ENCODE assay signal across 27 cellular contexts in genomic region chr7:113487925-113488731, GRCh38.
"Had no signal": no experiment of that assay in that cellular context is flagged by ENCODE, and none has a peak within 500 bp of the region (broad histone marks: within the 10 kb centered on the region; RNA-seq: fewer than 3 reads in every experiment).

No MANE protein-coding gene starts in this region.

- H3K4me3 Mint-ChIP-seq: activated CD4-positive, alpha-beta T cell treated with anti-CD3 and anti-CD28 coated beads for 36 hours; activated CD4-positive, alpha-beta T cell treated with anti-CD3 and anti-CD28 coated beads, Interleukin-2, amount 10 ng/mL, durations not matched to agents 7 days and 5 days; activated CD8-positive, alpha-beta T cell treated with anti-CD3 and anti-CD28 coated beads, Interleukin-2, amount 10 ng/mL, durations not matched to agents 7 days and 5 days; activated naive CD4-positive, alpha-beta T cell treated with anti-CD3 and anti-CD28 coated beads, Interleukin-2, amount 10 ng/mL, durations not matched to agents 7 days and 5 days; activated naive CD8-positive, alpha-beta T cell; activated naive CD8-positive, alpha-beta T cell treated with anti-CD3 and anti-CD28 coated beads, Interleukin-2, amount 50 U/mL, for 24 hours; activated T-cell treated with anti-CD3 and anti-CD28 coated beads, Interleukin-2, amount 50 U/mL, for 24 hours; brain had no signal

- H3K4me2 ChIP-seq: KMS-11 had no signal

- H3K36me3 ChIP-seq: SJSA1, WERI-Rb-1 had no signal

- H3K9ac ChIP-seq: KMS-11 had no signal

- H3K27ac Mint-ChIP-seq: activated CD4-positive, alpha-beta T cell treated with anti-CD3 and anti-CD28 coated beads for 36 hours; activated CD4-positive, alpha-beta T cell treated with anti-CD3 and anti-CD28 coated beads, Interleukin-2, amount 10 ng/mL, durations not matched to agents 7 days and 5 days; activated CD8-positive, alpha-beta T cell treated with anti-CD3 and anti-CD28 coated beads, Interleukin-2, amount 10 ng/mL, durations not matched to agents 7 days and 5 days; activated naive CD4-positive, alpha-beta T cell treated with anti-CD3 and anti-CD28 coated beads, Interleukin-2, amount 10 ng/mL, durations not matched to agents 7 days and 5 days; activated naive CD8-positive, alpha-beta T cell; activated naive CD8-positive, alpha-beta T cell treated with anti-CD3 and anti-CD28 coated beads, Interleukin-2, amount 50 U/mL, for 24 hours; activated T-cell treated with anti-CD3 and anti-CD28 coated beads, Interleukin-2, amount 50 U/mL, for 24 hours; activated T-helper 2 cell treated with anti-CD3 and anti-CD28 coated beads, Interferon-gamma antibody, Interleukin-2, Interleukin-4, amounts not matched to agents 10 μg/mL and 5 μg/mL and 100 μg/mL, durations not matched to agents 14 hours and 24 hours and 36 hours; brain had no signal

- H3K27ac ChIP-seq: KMS-11, SJSA1, WERI-Rb-1 had no signal

- DNase-seq: activated CD4-positive, alpha-beta T cell treated with anti-CD3 and anti-CD28 coated beads for 36 hours; activated CD4-positive, alpha-beta T cell treated with anti-CD3 and anti-CD28 coated beads, Interleukin-2, amount 10 ng/mL, durations not matched to agents 7 days and 5 days; activated CD4-positive, alpha-beta T cell treated with anti-CD3 and anti-CD28 coated beads, Interleukin-2, amount 50 U/mL, for 48 hours; activated CD8-positive, alpha-beta T cell treated with anti-CD3 and anti-CD28 coated beads, Interleukin-2, amount 10 ng/mL, durations not matched to agents 7 days and 5 days; activated naive CD4-positive, alpha-beta T cell treated with anti-CD3 and anti-CD28 coated beads, Interleukin-2, amount 10 ng/mL, durations not matched to agents 7 days and 5 days; activated naive CD8-positive, alpha-beta T cell treated with anti-CD3 and anti-CD28 coated beads, Interleukin-2, amount 50 U/mL, for 24 hours; activated T-cell treated with anti-CD3 and anti-CD28 coated beads, Interleukin-2, amount 50 U/mL, for 24 hours; anterior cingulate cortex; caudate nucleus; MM.1S; MV-4-11; NCI-H1092; NCI-H1436 treated with DMSO at 0.1 percent for 48 hours; NCI-H1694 treated with DMSO at 0.1 percent for 48 hours; NCI-H2029; NCI-H345; NCI-H524 treated with DMSO at 0.1 percent for 48 hours; SHP77 treated with DMSO at 0.1 percent for 48 hours; T1000; WERI-Rb-1 had no signal

- FAIRE-seq: bronchial epithelial cell had no signal

- H3K4me3 ChIP-seq: SJSA1 had no signal

- H3K27me3 Mint-ChIP-seq: activated CD4-positive, alpha-beta T cell treated with anti-CD3 and anti-CD28 coated beads for 36 hours; activated CD4-positive, alpha-beta T cell treated with anti-CD3 and anti-CD28 coated beads, Interleukin-2, amount 10 ng/mL, durations not matched to agents 7 days and 5 days; activated naive CD4-positive, alpha-beta T cell treated with anti-CD3 and anti-CD28 coated beads, Interleukin-2, amount 10 ng/mL, durations not matched to agents 7 days and 5 days; activated naive CD8-positive, alpha-beta T cell; activated naive CD8-positive, alpha-beta T cell treated with anti-CD3 and anti-CD28 coated beads, Interleukin-2, amount 50 U/mL, for 24 hours; activated T-cell treated with anti-CD3 and anti-CD28 coated beads, Interleukin-2, amount 50 U/mL, for 24 hours; brain had no signal

- H3K9me3 Mint-ChIP-seq: activated naive CD4-positive, alpha-beta T cell treated with anti-CD3 and anti-CD28 coated beads, Interleukin-2, amount 10 ng/mL, durations not matched to agents 7 days and 5 days; activated naive CD8-positive, alpha-beta T cell treated with anti-CD3 and anti-CD28 coated beads, Interleukin-2, amount 50 U/mL, for 24 hours had no signal

- H3K4me1 ChIP-seq: SJSA1 had no signal

- H3K4me1 Mint-ChIP-seq: activated CD4-positive, alpha-beta T cell treated with anti-CD3 and anti-CD28 coated beads for 36 hours; activated CD4-positive, alpha-beta T cell treated with anti-CD3 and anti-CD28 coated beads, Interleukin-2, amount 10 ng/mL, durations not matched to agents 7 days and 5 days; activated naive CD4-positive, alpha-beta T cell treated with anti-CD3 and anti-CD28 coated beads, Interleukin-2, amount 10 ng/mL, durations not matched to agents 7 days and 5 days; activated naive CD8-positive, alpha-beta T cell treated with anti-CD3 and anti-CD28 coated beads, Interleukin-2, amount 50 U/mL, for 24 hours; brain had no signal

- H3K27me3 ChIP-seq: SJSA1 had no signal

- H3K9me3 ChIP-seq: SJSA1 had no signal

- ATAC-seq: activated CD4-positive, alpha-beta T cell treated with anti-CD3 and anti-CD28 coated beads for 36 hours; activated CD8-positive, alpha-beta T cell treated with anti-CD3 and anti-CD28 coated beads, Interleukin-2, amount 10 ng/mL, durations not matched to agents 7 days and 5 days; activated naive CD8-positive, alpha-beta T cell treated with anti-CD3 and anti-CD28 coated beads, Interleukin-2, amount 50 U/mL, for 24 hours; Panc1 had no signal
